Comparison of ENCODE assay signal across 8 cellular contexts in the genomic region with DNA sequence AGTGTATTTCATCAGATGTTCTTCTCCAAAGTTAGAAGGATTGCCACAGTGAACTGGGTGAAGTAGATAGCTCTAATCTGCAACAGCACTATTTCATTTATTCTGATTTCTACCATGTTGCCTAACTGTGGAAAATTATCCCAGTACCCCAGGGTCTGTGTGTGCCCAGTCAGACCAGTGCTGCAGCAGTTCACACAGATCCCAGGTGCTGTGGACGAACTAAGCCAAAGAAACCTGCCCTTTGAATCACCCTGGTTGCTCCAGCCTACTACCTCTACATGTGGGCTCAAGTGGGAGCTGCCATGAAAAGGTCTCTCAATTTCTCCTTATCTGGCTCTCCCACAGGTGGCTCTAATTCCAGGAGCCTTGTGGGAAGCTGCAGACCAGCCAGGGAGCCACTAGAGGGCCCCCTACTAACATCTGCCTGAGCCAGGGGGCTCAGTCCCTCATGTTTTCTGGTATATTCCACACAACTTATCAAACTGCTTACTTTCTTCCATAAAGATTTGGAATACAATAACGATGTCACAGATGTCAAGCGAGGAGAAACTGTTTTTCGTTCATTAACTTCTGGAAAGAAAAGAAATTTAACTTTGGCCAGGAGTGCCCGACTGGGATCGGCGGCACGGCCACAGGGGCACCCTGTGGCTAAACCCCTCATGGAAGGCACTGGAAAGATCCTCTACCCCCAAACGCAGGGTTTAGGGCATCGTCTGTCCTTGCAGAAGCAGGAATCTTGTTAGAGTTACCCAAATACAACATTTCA. TPM values are rescaled to one million over a fixed set of nuclear protein-coding genes. Genes with fewer than 3 reads are reported as not detected.
DNase-seq lines count a peak whose midpoint lies in the region; ATAC-seq and TF ChIP-seq lines count a peak whose summit lies in the region.

No MANE protein-coding gene starts in this region.

- peaks cover 2 to 8% (median 4%) of the 10 kb centered on the region in 3 donors for H3K27me3 Mint-ChIP-seq in immature natural killer cell (ENCODE audit: low read depth in 3 of 3)

- no peaks in the 10 kb centered on the region for H3K9me3 ChIP-seq in RWPE2 (ENCODE audit: severe bottlenecking)

- H3K4me1 ChIP-seq in RWPE2 (ENCODE audit: insufficient read depth, poor library complexity, severe bottlenecking): peaks cover 21% of the 10 kb centered on the region

- H3K36me3 ChIP-seq in RWPE2 (ENCODE audit: low read depth): no peaks in the 10 kb centered on the region

- no peak overlapping the region for H3K27ac Mint-ChIP-seq in immature natural killer cell

- DNase-seq in NCI-H345 (lab: John Stamatoyannopoulos, UW) (peak; percentile 1), NCI-H345 treated with DMSO at 0.1 percent for 48 hours (lab: John Stamatoyannopoulos, UW; ENCODE audit: unreplicated experiment) (no peak), HuH-7 (ENCODE audit: low spot score) (peak; percentile 49), RWPE2 (ENCODE audit: low spot score) (no peak), astrocyte of the cerebellum (ENCODE audit: low read depth) (no peak), immature natural killer cell (peak; percentile 16 to 35 (median 20))
- peak; percentile 30 for DNase-seq in stimulated activated CD4-positive, alpha-beta T cell treated with anti-CD3 and anti-CD28 coated beads, Interleukin-4, amount 100 ng/mL, for 1 hour

- H3K27me3 ChIP-seq in RWPE2 (ENCODE audit: insufficient read depth, poor library complexity, severe bottlenecking): no peaks in the 10 kb centered on the region

- H3K27ac ChIP-seq in RWPE2 (ENCODE audit: poor library complexity, severe bottlenecking): peak overlapping the region; percentile 34

- TF ChIP-seq CTCF in RWPE2 (IDR thresholded peaks at IDR 0.05; ENCODE audit: poor library complexity, severe bottlenecking) (peak; percentile 84), astrocyte of the cerebellum (IDR thresholded peaks at IDR 0.05; ENCODE audit: low read depth, low read length, missing control alignments) (peak; percentile 61)

- no peaks in the 10 kb centered on the region for H3K36me3 Mint-ChIP-seq in immature natural killer cell

- no peaks in the 10 kb centered on the region for H3K4me1 Mint-ChIP-seq in immature natural killer cell

- H3K4me3 ChIP-seq in RWPE2 (ENCODE audit: severe bottlenecking) (no peak overlapping the region), astrocyte of the cerebellum (ENCODE audit: low read depth, low read length) (no peak overlapping the region)

- ATAC-seq in RWPE2 (ENCODE audit: low read depth): no peak; the same call in 2 of the 3 replicates
- no peak for ATAC-seq in HG03342 (IDR thresholded peaks at IDR 0.05; ENCODE audit: unreplicated experiment)

- no peak overlapping the region for H3K4me3 Mint-ChIP-seq in immature natural killer cell

- in situ Hi-C loops in astrocyte of the cerebellum (cut with HindIII; ENCODE audit: low sequenced_read_pairs): no loop called here

- no peaks in the 10 kb centered on the region for H3K9me3 Mint-ChIP-seq in immature natural killer cell

RNA-seq across cellular contexts. Expression of gene LY86, which starts 31.6 kb away (rescaled TPM):
- 10 to 100 TPM in 2 of 3 donors, 1 to 10 TPM in 1; 3.2 to 26.3 (median 17.1) TPM for polyA plus RNA-seq in immature natural killer cell

Comparison
In these comparisons a context has a peak if more than half of its experiments do, and no peak if none do; other contexts are left out.
1. DNase-seq: peak in NCI-H345 (single experiment), HuH-7 (single experiment), immature natural killer cell (3 of 3) and stimulated activated CD4-positive, alpha-beta T cell treated with anti-CD3 and anti-CD28 coated beads, Interleukin-4, amount 100 ng/mL, for 1 hour (single experiment); none in NCI-H345 treated with DMSO at 0.1 percent for 48 hours (single experiment), RWPE2 (single experiment) and astrocyte of the cerebellum (single experiment).